ENCODE assay signal across 8 cellular contexts in the genomic region with DNA sequence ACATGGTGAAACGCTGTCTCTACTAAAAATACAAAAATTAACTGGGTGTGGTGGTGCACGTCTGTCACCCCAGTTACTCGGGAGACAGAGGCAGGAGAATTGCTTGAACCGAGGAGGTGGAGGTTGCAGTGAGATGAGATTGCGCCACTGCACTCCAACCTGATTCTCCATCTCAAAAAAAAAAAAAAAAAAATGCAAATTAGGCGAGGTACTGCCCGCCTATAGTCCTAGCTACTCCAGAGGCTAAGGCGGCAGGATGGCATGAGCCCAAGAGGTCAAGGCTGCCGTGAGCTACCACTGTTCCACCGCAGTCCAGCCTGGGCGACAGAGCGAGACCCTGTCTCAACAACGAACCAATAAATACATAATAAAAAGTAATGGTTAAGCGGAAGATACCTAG. TPM values are rescaled to one million over a fixed set of nuclear protein-coding genes. Genes with fewer than 3 reads are reported as not detected.
DNase-seq lines count a peak whose midpoint lies in the region; ATAC-seq and TF ChIP-seq lines count a peak whose summit lies in the region.

No MANE protein-coding gene starts in this region.

- H3K4me3 Mint-ChIP-seq in CD4-positive, CD25-positive, alpha-beta regulatory T cell: peak overlapping the region; percentile 87 to 96 (median 89)
- H3K4me3 Mint-ChIP-seq in brain: peak overlapping the region; percentile 90 to 95 (median 94)

- peaks cover 15% of the 10 kb centered on the region for H3K36me3 Mint-ChIP-seq in CD4-positive, CD25-positive, alpha-beta regulatory T cell
- H3K36me3 Mint-ChIP-seq in brain: peaks cover 19% of the 10 kb centered on the region

- TF ChIP-seq CTCF in brain (conservative IDR thresholded peaks at IDR 0.05): no peak

- peaks cover 22 to 44% (median 34%) of the 10 kb centered on the region in 4 donors for H3K4me1 Mint-ChIP-seq in CD4-positive, CD25-positive, alpha-beta regulatory T cell
- H3K4me1 Mint-ChIP-seq in brain: peaks cover 46% of the 10 kb centered on the region

- no peaks in the 10 kb centered on the region for H3K9me3 Mint-ChIP-seq in CD4-positive, CD25-positive, alpha-beta regulatory T cell
- H3K9me3 Mint-ChIP-seq in brain: no peaks in the 10 kb centered on the region

- TF ChIP-seq EP300 in Ishikawa (IDR thresholded peaks at IDR 0.05; ENCODE audit: borderline replicate concordance): no peak

- peak overlapping the region; percentile 94 for H3K9ac ChIP-seq in mucosa of stomach (ENCODE audit: low read length)

- peak overlapping the region; percentile 78 to 94 (median 93) for H3K27ac Mint-ChIP-seq in CD4-positive, CD25-positive, alpha-beta regulatory T cell
- H3K27ac Mint-ChIP-seq in brain: peak overlapping the region; percentile 93 to 98 (median 96)

- no peak for TF ChIP-seq RAD21 in Ishikawa (IDR thresholded peaks at IDR 0.05; ENCODE audit: low read depth)

- in situ Hi-C loops in ACHN (cut with HindIII; ENCODE audit: low pct_ligation_motif_present, low pct_unique_long_range_greater_than_20kb, low sequenced_read_pairs): loop anchor here (10.0 kb wide), 1 partner anchor 108 kb away; no protein-coding TSS in a partner anchor

- DNase-seq in CD4-positive, CD25-positive, alpha-beta regulatory T cell: no peak
- DNase-seq in ACHN (no peak), hepatic stellate cell (ENCODE audit: low spot score) (no peak)

- no peaks in the 10 kb centered on the region for H3K27me3 Mint-ChIP-seq in CD4-positive, CD25-positive, alpha-beta regulatory T cell
- H3K27me3 Mint-ChIP-seq in brain: peaks cover 4% of the 10 kb centered on the region

- H3K4me1 ChIP-seq in CD4-positive, CD25-positive, alpha-beta regulatory T cell (ENCODE audit: control insufficient read depth, insufficient read depth, low read length, poor library complexity, severe bottlenecking): peaks cover 40% of the 10 kb centered on the region
- peaks cover 40% of the 10 kb centered on the region for H3K4me1 ChIP-seq in mucosa of stomach (ENCODE audit: control insufficient read depth, insufficient read depth, low read length)

- H3K27me3 ChIP-seq in CD4-positive, CD25-positive, alpha-beta regulatory T cell (ENCODE audit: control insufficient read depth, insufficient read depth, low read length): no peaks in the 10 kb centered on the region
- H3K27me3 ChIP-seq in mucosa of stomach (ENCODE audit: control insufficient read depth, insufficient read depth, low read length): no peaks in the 10 kb centered on the region

- ATAC-seq in CD4-positive, CD25-positive, alpha-beta regulatory T cell (ENCODE audit: low read depth in 2 of 2): no peak
- no peak for ATAC-seq in GM18870 (IDR thresholded peaks at IDR 0.05; ENCODE audit: unreplicated experiment)
- no peak for ATAC-seq in GM18502 (IDR thresholded peaks at IDR 0.05; ENCODE audit: poor library complexity, unreplicated experiment)

- H3K27ac ChIP-seq in CD4-positive, CD25-positive, alpha-beta regulatory T cell (ENCODE audit: insufficient read depth, low read length, poor library complexity, severe bottlenecking): no peak overlapping the region

- peak overlapping the region; percentile 66 for H3K4me3 ChIP-seq in CD4-positive, CD25-positive, alpha-beta regulatory T cell (ENCODE audit: low read depth, low read length)
- no peak overlapping the region for H3K4me3 ChIP-seq in mucosa of stomach (ENCODE audit: low read length)

- no peaks in the 10 kb centered on the region for H3K9me3 ChIP-seq in CD4-positive, CD25-positive, alpha-beta regulatory T cell (ENCODE audit: control insufficient read depth in 2 of 2, low read length in 2 of 2)
- no peaks in the 10 kb centered on the region for H3K9me3 ChIP-seq in mucosa of stomach (ENCODE audit: control insufficient read depth, low read length)

- H3K36me3 ChIP-seq in CD4-positive, CD25-positive, alpha-beta regulatory T cell (ENCODE audit: control insufficient read depth, insufficient read depth, low read length): peaks cover 5% of the 10 kb centered on the region
- H3K36me3 ChIP-seq in mucosa of stomach (ENCODE audit: control insufficient read depth, insufficient read depth, low read length): no peaks in the 10 kb centered on the region

TF ChIP-seq in Ishikawa, 13 proteins besides CTCF, POLR2A, EP300 and RAD21:
- no peak for TF ChIP-seq FOXM1 (IDR thresholded peaks at IDR 0.05; ENCODE audit: borderline replicate concordance, low read depth)
- peak; percentile 85 for TF ChIP-seq CEBPB (IDR thresholded peaks at IDR 0.05)

RNA-seq across cellular contexts. Expression of a gene that starts 1.1 kb away (rescaled TPM):
- total RNA-seq in CD4-positive, CD25-positive, alpha-beta regulatory T cell: 263 TPM
- polyA plus RNA-seq in CD4-positive, CD25-positive, alpha-beta regulatory T cell: 100 to 1,000 TPM; 222 to 257 (median 233) TPM
- polyA plus RNA-seq in brain (ENCODE audit: insufficient read depth, low read depth, low replicate concordance): 337 TPM

RNA-seq across cellular contexts. Expression of a gene that starts 36.7 kb away (rescaled TPM):
- 3.9 TPM for total RNA-seq in CD4-positive, CD25-positive, alpha-beta regulatory T cell
- 1 to 10 TPM; 2.2 to 6.3 (median 3.1) TPM for polyA plus RNA-seq in CD4-positive, CD25-positive, alpha-beta regulatory T cell
- polyA plus RNA-seq in brain (ENCODE audit: insufficient read depth, low read depth, low replicate concordance): 8.1 TPM
